Comparison of ENCODE assay signal across 12 cellular contexts in the genomic region with DNA sequence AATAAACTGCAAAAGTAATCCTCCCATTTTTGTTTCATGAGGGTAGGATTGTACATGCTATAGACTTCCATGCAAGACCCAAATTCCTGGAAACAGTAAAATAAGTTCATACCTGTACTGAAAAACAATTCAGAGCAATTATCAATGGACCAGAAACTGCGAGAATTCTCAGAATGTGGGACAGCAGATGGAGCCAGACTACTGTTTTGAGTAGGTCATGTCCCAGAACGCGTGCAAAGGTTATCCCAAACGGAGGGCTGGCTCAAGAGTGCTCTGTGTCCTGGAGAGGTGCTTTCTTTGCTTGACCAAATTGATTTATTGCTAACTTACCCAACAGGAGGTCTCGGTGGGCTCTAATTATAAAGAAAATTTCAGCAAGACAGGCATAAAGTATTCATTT. TPM values are rescaled to one million over a fixed set of nuclear protein-coding genes. Genes with fewer than 3 reads are reported as not detected.
DNase-seq lines count a peak whose midpoint lies in the region; ATAC-seq and TF ChIP-seq lines count a peak whose summit lies in the region.
"Had no signal": no experiment of that assay in that cellular context is flagged by ENCODE, and none has a peak within 500 bp of the region (broad histone marks: within the 10 kb centered on the region; RNA-seq: fewer than 3 reads in every experiment).

No MANE protein-coding gene starts in this region.

- H2BK120ac ChIP-seq in H9 (ENCODE audit: low read depth, low read length, poor library complexity, severe bottlenecking) (no peak overlapping the region), mesenchymal stem cell (ENCODE audit: low read depth, low read length) (no peak overlapping the region)

- H2AFZ ChIP-seq in H9 (ENCODE audit: low read length) (no peak overlapping the region), mesenchymal stem cell (ENCODE audit: low read depth, low read length) (no peak overlapping the region)

- no peak overlapping the region for H4K5ac ChIP-seq in H9 (ENCODE audit: insufficient read length, low read depth, low read length)

- peaks cover 0 to 4% (median 0%) of the 10 kb centered on the region in 7 donors for H3K9me3 Mint-ChIP-seq in CD4-positive, CD25-positive, alpha-beta regulatory T cell
- H3K9me3 Mint-ChIP-seq in H9, result peaks cover 59 to 62% of the 10 kb centered on the region in 2 experiments
- peaks cover 0 to 3% (median 0%) of the 10 kb centered on the region in 5 experiments for H3K9me3 Mint-ChIP-seq in brain
- no peaks in the 10 kb centered on the region for H3K9me3 Mint-ChIP-seq in activated CD8-positive, alpha-beta T cell treated with anti-CD3 and anti-CD28 coated beads, Interleukin-2, amount 10 ng/mL, durations not matched to agents 7 days and 5 days (ENCODE audit: insufficient read depth)

- H3K9me3 ChIP-seq in CD4-positive, CD25-positive, alpha-beta regulatory T cell (ENCODE audit: control insufficient read depth in 2 of 2, low read length in 2 of 2), result no peaks in the 10 kb centered on the region
- H3K9me3 ChIP-seq in H9 (ENCODE audit: control insufficient read depth, low read depth, low read length), result peaks cover 20% of the 10 kb centered on the region
- no peaks in the 10 kb centered on the region for H3K9me3 ChIP-seq in mesenchymal stem cell (ENCODE audit: control insufficient read depth, low read length)
- H3K9me3 ChIP-seq: Peyer's patch, uterus had no signal

- peak overlapping the region in 1 of 3 donors; percentile 16 for H3K27ac Mint-ChIP-seq in CD4-positive, CD25-positive, alpha-beta regulatory T cell
- H3K27ac Mint-ChIP-seq in H9 (no peak overlapping the region), brain (peak overlapping the region; percentile 25 to 95 (median 75))
- H3K27ac Mint-ChIP-seq in activated CD8-positive, alpha-beta T cell treated with anti-CD3 and anti-CD28 coated beads, Interleukin-2, amount 10 ng/mL, durations not matched to agents 7 days and 5 days, result no peak overlapping the region

- CTCF ChIA-PET in activated CD8-positive, alpha-beta T cell treated with anti-CD3 and anti-CD28 coated beads, Interleukin-2, amount 10 ng/mL, durations not matched to agents 7 days and 5 days (lab: Charles Lee), result no interaction called here

- H3K18ac ChIP-seq in H9 (ENCODE audit: insufficient read length, low read depth, low read length), result no peak overlapping the region
- H3K18ac ChIP-seq in mesenchymal stem cell (ENCODE audit: low read depth in 1 of 2, low read length in 2 of 2), result no peak overlapping the region

- no peak overlapping the region for H4K8ac ChIP-seq in H9 (replicated peaks; ENCODE audit: insufficient read length, low read depth, low read length)
- no peak overlapping the region for H4K8ac ChIP-seq in mesenchymal stem cell (ENCODE audit: low read length)

- TF ChIP-seq CTCF in H9 (conservative IDR thresholded peaks at IDR 0.05) (peak; percentile 21; the same call in 1 of the 3 replicates), brain (conservative IDR thresholded peaks at IDR 0.05) (peak; percentile 21 to 24)

- no peak overlapping the region for H2BK20ac ChIP-seq in H9 (ENCODE audit: low read depth, low read length, poor library complexity, severe bottlenecking)

- H3K4me2 ChIP-seq in H9 (ENCODE audit: insufficient read depth, insufficient read length, low read length), result no peak overlapping the region
- H3K4me2 ChIP-seq in mesenchymal stem cell (ENCODE audit: low read length, poor library complexity, severe bottlenecking), result no peak overlapping the region

- intact Hi-C loops in Right ventricle myocardium superior (cut with DNase I), result no loop called here

- peaks cover 0 to 24% (median 14%) of the 10 kb centered on the region in 4 donors for H3K4me1 Mint-ChIP-seq in CD4-positive, CD25-positive, alpha-beta regulatory T cell
- H3K4me1 Mint-ChIP-seq in H9 (peaks cover 4% of the 10 kb centered on the region in 2 experiments; a peak in 3 of 4 replicates), brain (peaks cover 18% of the 10 kb centered on the region)
- peaks cover 11% of the 10 kb centered on the region for H3K4me1 Mint-ChIP-seq in activated CD8-positive, alpha-beta T cell treated with anti-CD3 and anti-CD28 coated beads, Interleukin-2, amount 10 ng/mL, durations not matched to agents 7 days and 5 days (ENCODE audit: low read depth)

- H3T11ph ChIP-seq in H9 (ENCODE audit: low read length), result no peak overlapping the region

- H2BK15ac ChIP-seq in H9 (ENCODE audit: low read depth, low read length) (no peak overlapping the region), mesenchymal stem cell (ENCODE audit: low read depth, poor library complexity, severe bottlenecking) (no peak overlapping the region)

- H3K27ac ChIP-seq in CD4-positive, CD25-positive, alpha-beta regulatory T cell (ENCODE audit: insufficient read depth, low read length, poor library complexity, severe bottlenecking), result peak overlapping the region; percentile 19
- no peak overlapping the region for H3K27ac ChIP-seq in H9 (ENCODE audit: insufficient read length, low read depth, low read length)
- no peak overlapping the region for H3K27ac ChIP-seq in mesenchymal stem cell (ENCODE audit: low read length, poor library complexity, severe bottlenecking)
- H3K27ac ChIP-seq: Peyer's patch, uterus had no signal

- peaks cover 9% of the 10 kb centered on the region for H3K23me2 ChIP-seq in H9 (ENCODE audit: insufficient read length, low read depth, low read length, poor library complexity, severe bottlenecking)

- no peak overlapping the region for H2BK5ac ChIP-seq in H9 (ENCODE audit: insufficient read length, low read length)
- no peak overlapping the region for H2BK5ac ChIP-seq in mesenchymal stem cell (ENCODE audit: low read depth, low read length, poor library complexity, severe bottlenecking)

- WGBS in H9 (ENCODE audit: extremely low coverage, insufficient read length, low lambda C conversion rate), result no CpG with 5 or more reads among the region's 5 CpGs
- 18% methylated on average over 3 of the region's 5 CpGs for WGBS in mesenchymal stem cell

- no peak overlapping the region for H3K4me3 ChIP-seq in CD4-positive, CD25-positive, alpha-beta regulatory T cell (ENCODE audit: low read depth, low read length)
- H3K4me3 ChIP-seq in mesenchymal stem cell (ENCODE audit: insufficient read depth in 1 of 2, low read depth in 1 of 2, low read length in 2 of 2), result no peak overlapping the region
- H3K4me3 ChIP-seq: Peyer's patch, uterus had no signal

- no peaks in the 10 kb centered on the region for H4K20me1 ChIP-seq in H9 (ENCODE audit: control insufficient read depth, insufficient read depth, insufficient read length)

- H3K4me3 Mint-ChIP-seq in CD4-positive, CD25-positive, alpha-beta regulatory T cell, result peak overlapping the region in 2 of 4 donors; percentile 15 to 54
- H3K4me3 Mint-ChIP-seq in H9 (no peak overlapping the region; a peak in 1 of 5 replicates), brain (peak overlapping the region; percentile 70 to 99 (median 94))
- H3K4me3 Mint-ChIP-seq in activated CD8-positive, alpha-beta T cell treated with anti-CD3 and anti-CD28 coated beads, Interleukin-2, amount 10 ng/mL, durations not matched to agents 7 days and 5 days, result no peak overlapping the region

- H3K79me1 ChIP-seq in H9 (ENCODE audit: insufficient read depth, low read depth, low read length, poor library complexity, severe bottlenecking) (no peaks in the 10 kb centered on the region), mesenchymal stem cell (replicated peaks; ENCODE audit: low read length, poor library complexity, severe bottlenecking) (no peaks in the 10 kb centered on the region)

- no peaks in the 10 kb centered on the region for H3K36me3 Mint-ChIP-seq in CD4-positive, CD25-positive, alpha-beta regulatory T cell
- H3K36me3 Mint-ChIP-seq in H9 (ENCODE audit: insufficient read depth in 1 of 3, low read depth in 3 of 3) (peaks cover 0 to 12% (median 0%) of the 10 kb centered on the region in 3 experiments; a peak in 1 of 7 replicates), brain (no peaks in the 10 kb centered on the region)
- H3K36me3 Mint-ChIP-seq in activated CD8-positive, alpha-beta T cell treated with anti-CD3 and anti-CD28 coated beads, Interleukin-2, amount 10 ng/mL, durations not matched to agents 7 days and 5 days (ENCODE audit: low read depth), result no peaks in the 10 kb centered on the region

- H4K91ac ChIP-seq in H9 (ENCODE audit: insufficient read length, low read depth, low read length) (no peak overlapping the region), mesenchymal stem cell (ENCODE audit: low read length) (no peak overlapping the region)

- H2AK5ac ChIP-seq in H9 (ENCODE audit: insufficient read length, low read length) (no peak overlapping the region), mesenchymal stem cell (ENCODE audit: low read length, severe bottlenecking) (no peak overlapping the region)

- no peak overlapping the region for H3K23ac ChIP-seq in H9 (ENCODE audit: insufficient read length, low read depth, low read length)
- no peak overlapping the region for H3K23ac ChIP-seq in mesenchymal stem cell (ENCODE audit: low read length in 2 of 2)

- H3K9ac ChIP-seq in H9 (ENCODE audit: extremely low read depth, insufficient read length, low read length) (no peak overlapping the region), mesenchymal stem cell (ENCODE audit: low read length) (no peak overlapping the region)

- no peak for ATAC-seq in CD4-positive, CD25-positive, alpha-beta regulatory T cell (ENCODE audit: low read depth in 2 of 2)
- ATAC-seq in activated CD8-positive, alpha-beta T cell treated with anti-CD3 and anti-CD28 coated beads, Interleukin-2, amount 10 ng/mL, durations not matched to agents 7 days and 5 days, result no peak
- ATAC-seq in GM18909 (IDR thresholded peaks at IDR 0.05; ENCODE audit: poor library complexity, unreplicated experiment) (no peak), Right ventricle myocardium superior (ENCODE audit: poor library complexity) (no peak)

- H3K4ac ChIP-seq in H9 (ENCODE audit: low read depth, low read length) (no peak overlapping the region), mesenchymal stem cell (ENCODE audit: low read depth in 1 of 2, low read length in 2 of 2) (no peak overlapping the region)

- H3K79me2 ChIP-seq in H9 (ENCODE audit: insufficient read depth, low read length), result no peaks in the 10 kb centered on the region

- no peak overlapping the region for H3K56ac ChIP-seq in H9 (ENCODE audit: insufficient read length, low read depth, low read length)

- peak in 1 of 3 donors; percentile 7 for DNase-seq in CD4-positive, CD25-positive, alpha-beta regulatory T cell
- DNase-seq in H9, result no peak
- DNase-seq in mesenchymal stem cell, result peak; percentile 6
- DNase-seq in activated CD8-positive, alpha-beta T cell treated with anti-CD3 and anti-CD28 coated beads, Interleukin-2, amount 10 ng/mL, durations not matched to agents 7 days and 5 days, result no peak
- DNase-seq in activated effector memory CD4-positive, alpha-beta T cell treated with Interleukin-2 at 50 U/mL for 16 hours, result no peak
- DNase-seq in Right ventricle myocardium superior, result no peak
- DNase-seq: activated CD4-positive, alpha-beta T cell treated with anti-CD3 and anti-CD28 coated beads, Interleukin-2, amount 50 U/mL, for 1 hour; GF-D8; Peyer's patch; uterus had no signal

- H2BK12ac ChIP-seq in H9 (ENCODE audit: insufficient read length, low read depth, low read length), result no peak overlapping the region
- no peak overlapping the region for H2BK12ac ChIP-seq in mesenchymal stem cell (ENCODE audit: low read length in 2 of 2)

- no peaks in the 10 kb centered on the region for H3K36me3 ChIP-seq in CD4-positive, CD25-positive, alpha-beta regulatory T cell (ENCODE audit: control insufficient read depth, insufficient read depth, low read length)
- H3K36me3 ChIP-seq in mesenchymal stem cell (ENCODE audit: control insufficient read depth in 1 of 2, insufficient read depth in 2 of 2, low read depth in 1 of 2, low read length in 2 of 2), result no peaks in the 10 kb centered on the region
- H3K36me3 ChIP-seq: Peyer's patch, uterus had no signal

- H3K14ac ChIP-seq in H9 (ENCODE audit: insufficient read depth, low read length) (no peak overlapping the region), mesenchymal stem cell (ENCODE audit: low read length in 2 of 2) (no peak overlapping the region)

- peaks cover 7% of the 10 kb centered on the region for H3K4me1 ChIP-seq in CD4-positive, CD25-positive, alpha-beta regulatory T cell (ENCODE audit: control insufficient read depth, insufficient read depth, low read length, poor library complexity, severe bottlenecking)
- H3K4me1 ChIP-seq in H9 (ENCODE audit: insufficient read depth, low read length) (no peaks in the 10 kb centered on the region), mesenchymal stem cell (ENCODE audit: control insufficient read depth, insufficient read depth, low read depth, low read length) (no peaks in the 10 kb centered on the region)
- H3K4me1 ChIP-seq: Peyer's patch, uterus had no signal

- no peaks in the 10 kb centered on the region for H3K27me3 ChIP-seq in CD4-positive, CD25-positive, alpha-beta regulatory T cell (ENCODE audit: control insufficient read depth, insufficient read depth, low read length)
- H3K27me3 ChIP-seq in H9 (ENCODE audit: insufficient read depth, low read length) (no peaks in the 10 kb centered on the region), mesenchymal stem cell (ENCODE audit: control insufficient read depth in 1 of 2, insufficient read depth in 1 of 2, low read length in 2 of 2) (peaks cover 0 to 8% of the 10 kb centered on the region in 2 experiments)
- H3K27me3 ChIP-seq: Peyer's patch, uterus had no signal

- POLR2A ChIA-PET in activated CD8-positive, alpha-beta T cell treated with anti-CD3 and anti-CD28 coated beads, Interleukin-2, amount 10 ng/mL, durations not matched to agents 7 days and 5 days (lab: Charles Lee), result no interaction called here

- peaks cover 8% of the 10 kb centered on the region for H3K27me3 Mint-ChIP-seq in CD4-positive, CD25-positive, alpha-beta regulatory T cell
- H3K27me3 Mint-ChIP-seq in H9 (ENCODE audit: low read depth) (peaks cover 5% of the 10 kb centered on the region), brain (peaks cover 19% of the 10 kb centered on the region)
- peaks cover 5% of the 10 kb centered on the region for H3K27me3 Mint-ChIP-seq in activated CD8-positive, alpha-beta T cell treated with anti-CD3 and anti-CD28 coated beads, Interleukin-2, amount 10 ng/mL, durations not matched to agents 7 days and 5 days (ENCODE audit: low read depth)

RNA-seq across cellular contexts. Expression of a gene that starts 1.7 kb away (rescaled TPM):
- 26.6 TPM for total RNA-seq in CD4-positive, CD25-positive, alpha-beta regulatory T cell
- 10 to 100 TPM; 78.3 to 86.6 (median 85.8) TPM for polyA plus RNA-seq in CD4-positive, CD25-positive, alpha-beta regulatory T cell
- total RNA-seq in H9 (2021) (7.3 and 7.8 TPM in 2 replicates), Right ventricle myocardium superior (9.5 TPM)
- 32.9 TPM for polyA plus RNA-seq in brain (ENCODE audit: insufficient read depth, low read depth, low replicate concordance)
- polyA plus RNA-seq in mesenchymal stem cell (2013, experiment 1 of 2), result 21.9 TPM
- 22.6 TPM for polyA plus RNA-seq in mesenchymal stem cell (2013, experiment 2 of 2)
- total RNA-seq in activated CD8-positive, alpha-beta T cell treated with anti-CD3 and anti-CD28 coated beads, Interleukin-2, amount 10 ng/mL, durations not matched to agents 7 days and 5 days, result 10 to 100 TPM; 13.1 to 14.3 TPM

RNA-seq across cellular contexts. Expression of a gene that starts 39.4 kb away (rescaled TPM):
- total RNA-seq in CD4-positive, CD25-positive, alpha-beta regulatory T cell, result 2.0 TPM
- polyA plus RNA-seq in CD4-positive, CD25-positive, alpha-beta regulatory T cell, result under 1 TPM; 0.15 to 0.42 (median 0.35) TPM
- total RNA-seq in H9 (2021) (6.2 and 6.8 TPM in 2 replicates), Right ventricle myocardium superior (1.6 TPM)
- 1.1 TPM for polyA plus RNA-seq in brain (ENCODE audit: insufficient read depth, low read depth, low replicate concordance)
- 1.8 TPM for polyA plus RNA-seq in mesenchymal stem cell (2013, experiment 1 of 2)
- polyA plus RNA-seq in mesenchymal stem cell (2013, experiment 2 of 2), result 1.8 TPM
- 1 to 10 TPM; 1.2 TPM for total RNA-seq in activated CD8-positive, alpha-beta T cell treated with anti-CD3 and anti-CD28 coated beads, Interleukin-2, amount 10 ng/mL, durations not matched to agents 7 days and 5 days

Comparison
In these comparisons a context has a peak if more than half of its experiments do, and no peak if none do; other contexts are left out.
1. H3K27ac Mint-ChIP-seq: peak in brain (5 of 5); none in H9 (0 of 3) and activated CD8-positive, alpha-beta T cell treated with anti-CD3 and anti-CD28 coated beads, Interleukin-2, amount 10 ng/mL, durations not matched to agents 7 days and 5 days (single experiment).
2. H3K4me3 Mint-ChIP-seq: peak in brain (5 of 5); none in H9 (0 of 2) and activated CD8-positive, alpha-beta T cell treated with anti-CD3 and anti-CD28 coated beads, Interleukin-2, amount 10 ng/mL, durations not matched to agents 7 days and 5 days (single experiment).